In the genomic region with DNA sequence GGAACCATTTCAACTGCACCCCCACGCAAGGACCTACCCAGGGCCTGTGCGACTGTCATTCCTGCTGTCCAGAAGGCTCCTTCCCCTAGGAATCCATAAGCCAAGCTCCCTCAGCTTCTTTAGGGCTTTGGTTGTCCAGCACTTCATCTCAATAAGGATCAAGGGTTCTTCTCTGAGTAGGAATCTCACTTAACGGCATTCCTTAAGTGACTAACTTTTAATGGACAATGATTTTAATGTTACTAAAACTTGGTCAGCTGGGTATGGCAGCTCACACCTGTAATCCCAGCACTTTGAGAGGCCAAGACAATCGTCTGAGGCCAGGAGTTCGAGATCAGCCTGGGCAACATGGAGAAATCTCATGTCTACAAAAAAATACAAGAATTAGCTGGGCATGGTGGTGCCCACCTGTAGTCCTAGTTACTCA, we compare ENCODE assay signal across 21 cellular contexts. TPM values are rescaled to one million over a fixed set of nuclear protein-coding genes. Genes with fewer than 3 reads are reported as not detected.
DNase-seq lines count a peak whose midpoint lies in the region; ATAC-seq and TF ChIP-seq lines count a peak whose summit lies in the region.
"Had no signal": no experiment of that assay in that cellular context is flagged by ENCODE, and none has a peak within 500 bp of the region (broad histone marks: within the 10 kb centered on the region; RNA-seq: fewer than 3 reads in every experiment).

No MANE protein-coding gene starts in this region.

- no peak for ATAC-seq in activated T-cell treated with anti-CD3 and anti-CD28 coated beads, Interleukin-2, amount 50 U/mL, for 72 hours (replicated peaks in 1 of 2)
- ATAC-seq in HG02571 (IDR thresholded peaks at IDR 0.05; ENCODE audit: unreplicated experiment) = no peak
- ATAC-seq: A549; activated naive CD4-positive, alpha-beta T cell treated with anti-CD3 and anti-CD28 coated beads, Interleukin-2, amount 50 U/mL, for 72 hours had no signal

- H3K9me3 Mint-ChIP-seq in activated T-cell treated with anti-CD3 and anti-CD28 coated beads, Interleukin-2, amount 50 U/mL, for 72 hours = no peaks in the 10 kb centered on the region
- H3K9me3 Mint-ChIP-seq in immature natural killer cell = no peaks in the 10 kb centered on the region
- H3K9me3 Mint-ChIP-seq: activated naive CD4-positive, alpha-beta T cell treated with anti-CD3 and anti-CD28 coated beads, Interleukin-2, amount 50 U/mL, for 72 hours; IgD-negative memory B cell had no signal

- H3K9me3 ChIP-seq in skeletal muscle tissue (ENCODE audit: control insufficient read depth in 3 of 3, low read length in 3 of 3) = no peaks in the 10 kb centered on the region
- no peaks in the 10 kb centered on the region for H3K9me3 ChIP-seq in GM23248 (ENCODE audit: low read depth)
- H3K9me3 ChIP-seq: A549; BLaER1 treated with 17β-estradiol and CSF1 and Interleukin-3, amounts not matched to agents 10 nM and 100 nM; transverse colon had no signal

- H3K9ac ChIP-seq in skeletal muscle tissue (ENCODE audit: low read depth in 1 of 3, low read length in 3 of 3) (no peak overlapping the region), GM23248 (no peak overlapping the region)

- WGBS in GM23248 (ENCODE audit: low coverage in 1 of 2, low lambda C conversion rate in 2 of 2, missing lambda C conversion rate in 2 of 2), 2 experiments = 90 to 94% methylated on average over 5 of the region's 5 CpGs

- H3K27ac ChIP-seq in RWPE1 (0 out of 2 replicates have a peak overlapping the region, but pooled peaks have one; percentile 3), skeletal muscle tissue (ENCODE audit: low read depth, low read length) (peak overlapping the region; percentile 1), GM23248 (no peak overlapping the region)
- H3K27ac ChIP-seq: A549; BLaER1 treated with 17β-estradiol and CSF1 and Interleukin-3, amounts not matched to agents 10 nM and 100 nM; brain microvascular endothelial cell had no signal

- peak overlapping the region; percentile 48 for H3K27ac Mint-ChIP-seq in activated T-cell treated with anti-CD3 and anti-CD28 coated beads, Interleukin-2, amount 50 U/mL, for 72 hours
- H3K27ac Mint-ChIP-seq in immature natural killer cell = peak overlapping the region; percentile 28 to 77 (median 59)

- in situ Hi-C loops in GM23248 (cut with MboI) = no loop called here

- POLR2A ChIA-PET in RWPE1 (lab: Yijun Ruan, JAX; ENCODE audit: low non-redundant PET) = no interaction called here

- TF ChIP-seq CTCF in RWPE1 (conservative IDR thresholded peaks at IDR 0.05; ENCODE audit: low read depth) = no peak

- H4K20me1 ChIP-seq in GM23248 (ENCODE audit: insufficient read depth) = peaks cover 33% of the 10 kb centered on the region; the same call in 1 of the 2 replicates

- no peak overlapping the region for H3K4me3 Mint-ChIP-seq in activated T-cell treated with anti-CD3 and anti-CD28 coated beads, Interleukin-2, amount 50 U/mL, for 72 hours
- peak overlapping the region in 4 of 5 donors; percentile 3 to 52 (median 36) for H3K4me3 Mint-ChIP-seq in immature natural killer cell
- H3K4me3 Mint-ChIP-seq: IgD-negative memory B cell had no signal

- H3K27me3 ChIP-seq in skeletal muscle tissue (ENCODE audit: control insufficient read depth in 3 of 3, insufficient read depth in 3 of 3, low read length in 3 of 3) (no peaks in the 10 kb centered on the region), GM23248 (replicated peaks; ENCODE audit: insufficient read depth) (no peaks in the 10 kb centered on the region)
- H3K27me3 ChIP-seq: BLaER1 treated with 17β-estradiol and CSF1 and Interleukin-3, amounts not matched to agents 10 nM and 100 nM; brain microvascular endothelial cell; transverse colon had no signal

- no peak for DNase-seq in activated T-cell treated with anti-CD3 and anti-CD28 coated beads, Interleukin-2, amount 50 U/mL, for 72 hours
- no peak for DNase-seq in activated T-cell treated with anti-CD3 and anti-CD28 coated beads, Interleukin-2, amount 50 U/mL, for 1 hour
- DNase-seq in RWPE1 (ENCODE audit: low spot score) (no peak), immature natural killer cell (no peak), C1 segment of cervical spinal cord (lab: John Stamatoyannopoulos, UW) (no peak), GM23248 (no peak)
- DNase-seq: activated CD4-positive, alpha-beta T cell treated with anti-CD3 and anti-CD28 coated beads, Interleukin-2, amount 50 U/mL, for 48 hours; brain microvascular endothelial cell; glutamatergic neuron; mammary epithelial cell; NCI-H187; stimulated activated CD4-positive, alpha-beta T cell treated with anti-CD3 and anti-CD28 coated beads, Interleukin-15, amount 100 ng/mL, for 24 hours; stimulated activated naive CD4-positive, alpha-beta T cell treated with Interleukin-2 at 50 U/mL for 16 hours; SW 1271; transverse colon had no signal

- peaks cover 6 to 22% of the 10 kb centered on the region in 2 donors for H3K36me3 Mint-ChIP-seq in activated T-cell treated with anti-CD3 and anti-CD28 coated beads, Interleukin-2, amount 50 U/mL, for 72 hours (ENCODE audit: insufficient read depth in 2 of 2)
- H3K36me3 Mint-ChIP-seq in immature natural killer cell = peaks cover 0 to 12% (median 6%) of the 10 kb centered on the region in 3 donors
- H3K36me3 Mint-ChIP-seq: IgD-negative memory B cell had no signal

- H3K36me3 ChIP-seq in skeletal muscle tissue (ENCODE audit: control insufficient read depth in 3 of 3, insufficient read depth in 3 of 3, low read length in 3 of 3) = peaks cover 9 to 18% (median 12%) of the 10 kb centered on the region in 3 donors
- H3K36me3 ChIP-seq in GM23248 (ENCODE audit: low read depth) = peaks cover 27% of the 10 kb centered on the region

- CTCF ChIA-PET in RWPE1 (lab: Yijun Ruan, JAX) = interaction anchor here (0.7 to 2.2 kb wide), 5 partner anchors 14 to 53 kb away, joined by 3 to 11 read pairs (median 4); no protein-coding TSS in a partner anchor

- no peak overlapping the region for H3K4me2 ChIP-seq in GM23248 (ENCODE audit: unreplicated experiment)
- H3K4me2 ChIP-seq: A549; BLaER1 treated with 17β-estradiol and CSF1 and Interleukin-3, amounts not matched to agents 10 nM and 100 nM had no signal

- H3K27me3 Mint-ChIP-seq in activated T-cell treated with anti-CD3 and anti-CD28 coated beads, Interleukin-2, amount 50 U/mL, for 72 hours (ENCODE audit: low read depth) = no peaks in the 10 kb centered on the region
- H3K27me3 Mint-ChIP-seq in immature natural killer cell (ENCODE audit: low read depth in 3 of 3) = peaks cover 0 to 2% (median 0%) of the 10 kb centered on the region in 3 donors
- H3K27me3 Mint-ChIP-seq: IgD-negative memory B cell had no signal

- H3K9me2 ChIP-seq in GM23248 (ENCODE audit: insufficient read depth) = no peaks in the 10 kb centered on the region

- H3K4me1 ChIP-seq in skeletal muscle tissue (ENCODE audit: control insufficient read depth in 3 of 3, insufficient read depth in 3 of 3, low read length in 3 of 3) (peaks cover 27 to 47% (median 41%) of the 10 kb centered on the region in 3 donors), GM23248 (ENCODE audit: insufficient read depth) (peaks cover 42% of the 10 kb centered on the region)

- no peak overlapping the region for H2AFZ ChIP-seq in GM23248

- H3K79me2 ChIP-seq in GM23248 (ENCODE audit: insufficient read depth) = peaks cover 100% of the 10 kb centered on the region

- H3K4me1 Mint-ChIP-seq in activated T-cell treated with anti-CD3 and anti-CD28 coated beads, Interleukin-2, amount 50 U/mL, for 72 hours (ENCODE audit: low read depth) = peaks cover 30% of the 10 kb centered on the region
- H3K4me1 Mint-ChIP-seq in immature natural killer cell = peaks cover 74 to 88% of the 10 kb centered on the region in 2 donors

- H3K4me3 ChIP-seq in skeletal muscle tissue (ENCODE audit: low read length in 3 of 3) (no peak overlapping the region), GM23248 (no peak overlapping the region)
- H3K4me3 ChIP-seq: A549; BLaER1 treated with 17β-estradiol and CSF1 and Interleukin-3, amounts not matched to agents 10 nM and 100 nM; transverse colon had no signal

- peaks cover 22% of the 10 kb centered on the region for H3F3A ChIP-seq in GM23248 (ENCODE audit: insufficient read depth)

RNA-seq across cellular contexts. Expression of a gene that starts 13.4 kb away (rescaled TPM):
- total RNA-seq in activated T-cell treated with anti-CD3 and anti-CD28 coated beads, Interleukin-2, amount 50 U/mL, for 72 hours = 100 to 1,000 TPM; 150 to 176 TPM
- polyA plus RNA-seq in immature natural killer cell = 100 to 1,000 TPM; 112 to 189 (median 185) TPM
- total RNA-seq in skeletal muscle tissue = 36.5 TPM
- 41.7 and 49.1 TPM in 2 replicates for total RNA-seq in GM23248 (2014; rRNA removed; shearing (Covaris generic))
- 186 and 197 TPM in 2 replicates for polyA plus RNA-seq in GM23248 (2016; fragmentation: Nextera tagmentation; extraction: Ambion mirVana)

RNA-seq across cellular contexts. Expression of a gene that starts 53.9 kb away (rescaled TPM):
- 10 to 100 TPM; 14.4 to 17.9 TPM for total RNA-seq in activated T-cell treated with anti-CD3 and anti-CD28 coated beads, Interleukin-2, amount 50 U/mL, for 72 hours
- polyA plus RNA-seq in immature natural killer cell = 10 to 100 TPM; 15.2 to 33.5 (median 19.7) TPM
- 5.7 TPM for total RNA-seq in skeletal muscle tissue
- 54.6 and 55.7 TPM in 2 replicates for total RNA-seq in GM23248 (2014; rRNA removed; shearing (Covaris generic))
- 53.9 and 54.0 TPM in 2 replicates for polyA plus RNA-seq in GM23248 (2016; fragmentation: Nextera tagmentation; extraction: Ambion mirVana)

Comparison
In these comparisons a context has a peak if more than half of its experiments do, and no peak if none do; other contexts are left out.
1. H3K4me3 Mint-ChIP-seq: peak in immature natural killer cell (4 of 5); none in activated T-cell treated with anti-CD3 and anti-CD28 coated beads, Interleukin-2, amount 50 U/mL, for 72 hours (0 of 2).